16 cellular contexts compared by ENCODE assay signal in genomic region chr4:161256172-161256571, GRCh38.
"Had no signal": no experiment of that assay in that cellular context is flagged by ENCODE, and none has a peak within 500 bp of the region (broad histone marks: within the 10 kb centered on the region; RNA-seq: fewer than 3 reads in every experiment).

No MANE protein-coding gene starts in this region.

- ATAC-seq: esophagus mucosa; left lung; stimulated activated naive CD8-positive, alpha-beta T cell treated with anti-CD3 and anti-CD28 coated beads, Interleukin-15, Interleukin-2, amounts not matched to agents 100 U/mL and 50 U/mL, for 24 hours had no signal

- H3K27me3 Mint-ChIP-seq: activated B cell treated with CpG ODN at 0.5 μM for 24 hours; activated CD4-positive, alpha-beta T cell treated with anti-CD3 and anti-CD28 coated beads, Interleukin-2, amount 10 ng/mL, durations not matched to agents 24 days and 14 days; brain; central memory CD8-positive, alpha-beta T cell; dendritic cell treated with granulocyte-macrophage colony-stimulating factor and Interleukin-4, amounts not matched to agents 40 ng/mL and 50 ng/mL, for 4 days; type B pancreatic cell had no signal

- H3K27ac ChIP-seq: left lung, suprapubic skin had no signal

- H3K4me3 Mint-ChIP-seq: activated B cell treated with CpG ODN at 0.5 μM for 24 hours; activated CD4-positive, alpha-beta T cell treated with anti-CD3 and anti-CD28 coated beads, Interleukin-2, amount 10 ng/mL, durations not matched to agents 24 days and 14 days; activated T-helper 1 cell treated with anti-CD3 and anti-CD28 coated beads, Interleukin-12 subunit alpha, Interleukin-12 subunit beta, Interleukin-2, Interleukin-4 antibody, amounts not matched to agents 30 ng/mL and 10 ng/mL and 1 ng/mL, durations not matched to agents 14 hours and 24 hours and 36 hours; brain; central memory CD8-positive, alpha-beta T cell; dendritic cell treated with granulocyte-macrophage colony-stimulating factor and Interleukin-4, amounts not matched to agents 40 ng/mL and 50 ng/mL, for 4 days; nephron progenitor cell; type B pancreatic cell had no signal

- H3K36me3 ChIP-seq: left lung, suprapubic skin had no signal

- H3K27me3 ChIP-seq: left lung, suprapubic skin had no signal

- H3K4me3 ChIP-seq: left lung, suprapubic skin had no signal

- H3K4me1 ChIP-seq: left lung, suprapubic skin had no signal

- H3K4me1 Mint-ChIP-seq: activated B cell treated with CpG ODN at 0.5 μM for 24 hours; activated CD4-positive, alpha-beta T cell treated with anti-CD3 and anti-CD28 coated beads, Interleukin-2, amount 10 ng/mL, durations not matched to agents 24 days and 14 days; brain; central memory CD8-positive, alpha-beta T cell; nephron progenitor cell had no signal

- DNase-seq: activated B cell treated with CpG ODN at 0.5 μM for 24 hours; activated CD4-positive, alpha-beta T cell treated with anti-CD3 and anti-CD28 coated beads, Interleukin-2, amount 10 ng/mL, durations not matched to agents 24 days and 14 days; activated naive CD4-positive, alpha-beta T cell treated with Interleukin-2 at 50 U/mL for 16 hours; islet precursor cell; left lung; nephron progenitor cell; stimulated activated CD4-positive, alpha-beta T cell treated with anti-CD3 and anti-CD28 coated beads, Interleukin-12 subunit alpha, Interleukin-12 subunit beta, amount 100 ng/mL, for 4 hours; stimulated activated CD4-positive, alpha-beta T cell treated with anti-CD3 and anti-CD28 coated beads, Interleukin-2, amount 100 ng/mL, for 48 hours; stimulated activated naive CD8-positive, alpha-beta T cell treated with anti-CD3 and anti-CD28 coated beads, Interleukin-15, Interleukin-2, amounts not matched to agents 100 U/mL and 50 U/mL, for 24 hours had no signal

- H3K27ac Mint-ChIP-seq: activated B cell treated with CpG ODN at 0.5 μM for 24 hours; activated CD4-positive, alpha-beta T cell treated with anti-CD3 and anti-CD28 coated beads, Interleukin-2, amount 10 ng/mL, durations not matched to agents 24 days and 14 days; activated T-helper 1 cell treated with anti-CD3 and anti-CD28 coated beads, Interleukin-12 subunit alpha, Interleukin-12 subunit beta, Interleukin-2, Interleukin-4 antibody, amounts not matched to agents 30 ng/mL and 10 ng/mL and 1 ng/mL, durations not matched to agents 14 hours and 24 hours and 36 hours; brain; dendritic cell treated with granulocyte-macrophage colony-stimulating factor and Interleukin-4, amounts not matched to agents 40 ng/mL and 50 ng/mL, for 4 days; nephron progenitor cell; type B pancreatic cell had no signal
